In the genomic region with DNA sequence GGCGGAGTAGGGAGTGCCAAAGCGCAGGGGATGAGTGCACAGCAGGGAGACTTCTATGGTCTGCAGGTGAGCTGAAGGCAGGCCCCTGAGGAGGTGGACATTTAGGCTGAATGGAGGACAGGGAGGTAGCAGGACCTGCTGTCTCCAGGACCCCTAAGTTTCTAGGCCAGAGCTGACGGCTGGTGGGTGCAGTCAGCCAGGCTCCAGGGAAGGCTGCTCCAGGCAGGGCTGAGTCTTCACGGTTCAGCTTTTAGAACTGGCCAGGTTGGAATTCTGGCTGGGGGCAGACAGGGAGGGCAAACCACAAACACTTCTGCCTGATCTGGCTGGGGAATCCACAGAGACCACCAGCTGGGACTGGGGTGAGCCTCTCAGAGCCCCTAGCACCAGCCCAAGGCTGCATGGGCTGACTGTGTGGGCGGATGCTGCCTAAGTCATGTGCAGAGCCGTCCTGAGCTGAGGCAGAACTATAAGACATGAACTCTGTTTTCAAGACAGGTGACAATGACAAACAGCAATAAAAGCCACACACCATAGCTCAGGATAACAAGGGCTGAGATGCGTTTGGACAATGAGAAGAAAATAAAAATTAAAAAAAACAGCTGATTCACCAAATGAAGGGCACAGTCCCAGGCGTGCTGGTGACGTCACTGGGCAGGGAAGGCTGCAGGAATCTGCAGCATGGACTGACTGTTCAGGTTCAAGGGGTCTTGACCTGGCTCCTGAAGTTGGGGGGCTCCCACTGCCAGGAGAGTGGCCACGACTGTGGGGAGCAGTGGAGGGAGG, we compare ENCODE assay signal across 8 cellular contexts. TPM values are rescaled to one million over a fixed set of nuclear protein-coding genes. Genes with fewer than 3 reads are reported as not detected.
A peak's percentile ranks its signal among the peaks of the same experiment; 100 is the strongest.
DNase-seq lines count a peak whose midpoint lies in the region; TF ChIP-seq lines count a peak whose summit lies in the region.

No MANE protein-coding gene starts in this region.

- peaks cover 13% of the 10 kb centered on the region; the same call in 1 of the 2 replicates for H3F3A ChIP-seq in MM.1S (ENCODE audit: insufficient read depth, low read length)

- intact Hi-C loops in dorsolateral prefrontal cortex (cut with DNase I) = no loop called here

- TF ChIP-seq CTCF in MM.1S (IDR thresholded peaks at IDR 0.05; ENCODE audit: low read length) (no peak), dorsolateral prefrontal cortex (IDR thresholded peaks at IDR 0.05 in 54 of 56, conservative IDR thresholded peaks at IDR 0.05 in 2 of 56; ENCODE audit: low read depth in 1 of 56, partially characterized antibody in 56 of 56) (peak in 3 of 56 donors; percentile 1)

- no peaks in the 10 kb centered on the region for H3K9me2 ChIP-seq in MM.1S (replicated peaks; ENCODE audit: insufficient read depth, low read length)

- H3K4me1 ChIP-seq in BLaER1 (peaks cover 85% of the 10 kb centered on the region), MM.1S (ENCODE audit: low read length) (peaks cover 26% of the 10 kb centered on the region), muscle layer of colon (ENCODE audit: insufficient read depth, low read length) (peaks cover 91% of the 10 kb centered on the region)

- H3K27ac ChIP-seq in BLaER1 = peak overlapping the region; percentile 91
- peak overlapping the region; percentile 91 for H3K27ac ChIP-seq in MM.1S (ENCODE audit: low read length)
- peak overlapping the region; percentile 98 to 100 (median 100) for H3K27ac ChIP-seq in dorsolateral prefrontal cortex
- H3K27ac ChIP-seq in muscle layer of colon (ENCODE audit: low read depth, low read length) = peak overlapping the region; percentile 100

- H3K4me2 ChIP-seq in BLaER1 (peak overlapping the region; percentile 92), MM.1S (ENCODE audit: low read depth, low read length) (peak overlapping the region; percentile 81)

- H3K9me3 ChIP-seq in BLaER1 (no peaks in the 10 kb centered on the region), MM.1S (replicated peaks; ENCODE audit: insufficient read depth, low read length) (no peaks in the 10 kb centered on the region), muscle layer of colon (ENCODE audit: low read length) (no peaks in the 10 kb centered on the region)

- DNase-seq in MM.1S = no peak
- peak in 5 of 10 donors; percentile 58 to 67 (median 63) for DNase-seq in dorsolateral prefrontal cortex
- DNase-seq in SHP77 (lab: John Stamatoyannopoulos, UW) = no peak
- no peak for DNase-seq in activated CD4-positive, alpha-beta T cell treated with anti-CD3 and anti-CD28 coated beads for 1 hour
- DNase-seq in NCI-H1092 treated with DMSO at 0.1 percent for 48 hours (lab: John Stamatoyannopoulos, UW) = no peak
- DNase-seq in SKM-1 treated with dmso at 0.1 percent for 144 hours (lab: John Stamatoyannopoulos, UW; ENCODE audit: unreplicated experiment) = no peak

- H3K9ac ChIP-seq in BLaER1 (peak overlapping the region; percentile 76), MM.1S (ENCODE audit: low read length) (peak overlapping the region; percentile 76), muscle layer of colon (ENCODE audit: low read length) (peak overlapping the region; percentile 78)

- no peaks in the 10 kb centered on the region for H3K36me3 ChIP-seq in BLaER1
- H3K36me3 ChIP-seq in MM.1S (replicated peaks; ENCODE audit: insufficient read depth, low read length) = no peaks in the 10 kb centered on the region
- no peaks in the 10 kb centered on the region for H3K36me3 ChIP-seq in muscle layer of colon (ENCODE audit: insufficient read depth, low read length)

- no peaks in the 10 kb centered on the region for H3K79me2 ChIP-seq in MM.1S (ENCODE audit: low read length)

- H3K27me3 ChIP-seq in BLaER1 = no peaks in the 10 kb centered on the region
- no peaks in the 10 kb centered on the region for H3K27me3 ChIP-seq in MM.1S (replicated peaks; ENCODE audit: insufficient read depth, low read length)
- H3K27me3 ChIP-seq in dorsolateral prefrontal cortex = no peaks in the 10 kb centered on the region
- H3K27me3 ChIP-seq in muscle layer of colon (ENCODE audit: control insufficient read depth in 1 of 2, insufficient read depth in 2 of 2, low read length in 2 of 2) = no peaks in the 10 kb centered on the region

- H4K20me1 ChIP-seq in BLaER1 (no peaks in the 10 kb centered on the region), MM.1S (ENCODE audit: insufficient read depth, low read length) (no peaks in the 10 kb centered on the region)

- peak overlapping the region; percentile 43 for H2AFZ ChIP-seq in MM.1S (ENCODE audit: low read length)

- H3K4me3 ChIP-seq in BLaER1 = peak overlapping the region; percentile 49
- peak overlapping the region; percentile 45 for H3K4me3 ChIP-seq in MM.1S (ENCODE audit: low read length)
- peak overlapping the region in 52 of 59 donors; percentile 2 to 60 (median 37) for H3K4me3 ChIP-seq in dorsolateral prefrontal cortex
- H3K4me3 ChIP-seq in muscle layer of colon (ENCODE audit: low read depth in 1 of 2, low read length in 2 of 2) = peak overlapping the region; percentile 22 to 57

RNA-seq across cellular contexts. Expression of gene MALAT1, which starts 10.4 kb away (rescaled TPM):
- total RNA-seq in dorsolateral prefrontal cortex = over 10,000 TPM in 119 of 120 experiments, 1,000 to 10,000 TPM in 1; 7,808 to 28,438 (median 16,246) TPM

RNA-seq across cellular contexts. Expression of gene SCYL1, which starts 36.4 kb away (rescaled TPM):
- 100 to 1,000 TPM in 34 of 120 experiments, 10 to 100 TPM in 86; 71.5 to 120 (median 93.9) TPM for total RNA-seq in dorsolateral prefrontal cortex
